Comparison of ENCODE assay signal across 8 cellular contexts in genomic region chr20:46689082-46689753, GRCh38. TPM values are rescaled to one million over a fixed set of nuclear protein-coding genes. Genes with fewer than 3 reads are reported as not detected.
DNase-seq lines count a peak whose midpoint lies in the region; ATAC-seq and TF ChIP-seq lines count a peak whose summit lies in the region.

Gene TP53RK (minus strand): TSS chr20:46689444. CDS start chr20:46689414, 30 bp downstream.

- H3K27ac Mint-ChIP-seq in type B pancreatic cell, result peak within 1 kb of the TSS; percentile 95

- peaks cover 5% of the 10 kb centered on the region for H3K4me1 Mint-ChIP-seq in type B pancreatic cell (ENCODE audit: unreplicated experiment)

- H3K4me3 Mint-ChIP-seq in type B pancreatic cell, result peak within 1 kb of the TSS; percentile 93

- intact Hi-C loops in cardiac septum (cut with DNase I), result loop anchor here (5.0 kb wide), 1 partner anchor 127 kb away; no protein-coding TSS in a partner anchor

- TF ChIP-seq CTCF in GM12874 (IDR thresholded peaks at IDR 0.05; ENCODE audit: insufficient read depth, low read depth, low read length) (0 out of 2 replicates have a peak, but pooled peaks have one; percentile 14), type B pancreatic cell (conservative IDR thresholded peaks at IDR 0.05) (peak; percentile 70)

- peaks cover 16% of the 10 kb centered on the region for H3K36me3 Mint-ChIP-seq in type B pancreatic cell

- peak; percentile 94 for DNase-seq in NCI-H1436 (lab: John Stamatoyannopoulos, UW)
- DNase-seq in T follicular helper cell (ENCODE audit: low read depth), result peak; percentile 95
- peak; percentile 100 for DNase-seq in adipocyte (ENCODE audit: low read depth)
- DNase-seq in cardiac septum (ENCODE audit: low spot score), result peak; percentile 98
- DNase-seq in pons (ENCODE audit: low spot score), result peak; percentile 97
- peak; percentile 96 for DNase-seq in type B pancreatic cell (ENCODE audit: extremely low spot score, unreplicated experiment)

- H3K9ac ChIP-seq in adipocyte (ENCODE audit: low read length), result peak within 1 kb of the TSS; percentile 95

- H3K4me3 ChIP-seq in adipocyte (ENCODE audit: low read length), result peak within 1 kb of the TSS; percentile 97

- peaks cover 22% of the 10 kb centered on the region for H3K36me3 ChIP-seq in adipocyte (ENCODE audit: control insufficient read depth, insufficient read depth, low read length, severe bottlenecking)

- peak; percentile 95 for ATAC-seq in HG02798 (IDR thresholded peaks at IDR 0.05; ENCODE audit: poor library complexity, unreplicated experiment)

- H3K27me3 ChIP-seq in adipocyte (replicated peaks; ENCODE audit: control insufficient read depth, insufficient read depth, low read length), result no peaks in the 10 kb centered on the region

- no peaks in the 10 kb centered on the region for H3K9me3 Mint-ChIP-seq in type B pancreatic cell

- H3K27me3 Mint-ChIP-seq in type B pancreatic cell, result no peaks in the 10 kb centered on the region

- no peaks in the 10 kb centered on the region for H3K9me3 ChIP-seq in adipocyte (ENCODE audit: control insufficient read depth, low read length)

- peaks cover 35% of the 10 kb centered on the region for H3K4me1 ChIP-seq in adipocyte (ENCODE audit: control insufficient read depth, insufficient read depth, low read length)

RNA-seq across cellular contexts. Expression of gene TP53RK, which starts in this region (rescaled TPM):
- total RNA-seq in cardiac septum (6.4 TPM), type B pancreatic cell (ENCODE audit: low replicate concordance) (11.4 and 13.6 TPM in 2 replicates)

Comparison
In these comparisons a context has a peak if more than half of its experiments do, and no peak if none do; other contexts are left out.
1. Peak in every context shown above with its lines: DNase-seq, ATAC-seq and H3K4me3 ChIP-seq.